8 cellular contexts compared by ENCODE assay signal in the genomic region with DNA sequence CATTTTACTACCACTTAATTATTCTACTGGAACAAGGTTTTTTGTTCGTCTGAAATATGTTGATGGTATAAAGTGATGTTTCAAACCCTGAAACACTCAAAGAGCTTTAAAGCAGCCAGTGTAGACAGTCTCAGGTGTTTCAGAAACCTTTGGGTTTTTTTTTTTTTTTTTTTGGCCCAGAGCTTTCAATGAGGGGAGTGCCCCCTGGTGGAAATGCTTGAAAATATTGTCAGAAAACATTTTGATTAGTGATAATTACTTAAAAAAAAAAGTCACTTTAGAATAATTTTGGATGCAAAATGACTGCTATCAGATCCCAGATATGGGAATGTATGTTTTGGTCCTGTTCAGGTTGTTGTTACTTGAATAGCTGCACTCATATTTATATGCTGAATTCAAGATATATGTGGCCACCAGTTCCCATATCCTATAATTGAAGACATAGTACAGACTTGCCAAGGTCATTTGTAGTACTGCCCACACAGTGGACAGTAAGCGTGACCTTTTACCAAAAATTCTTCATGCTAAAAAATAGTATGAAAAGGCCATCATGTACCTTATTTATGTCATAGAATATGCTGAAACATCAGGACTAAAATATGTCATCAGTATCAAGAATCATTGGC. TPM values are rescaled to one million over a fixed set of nuclear protein-coding genes. Genes with fewer than 3 reads are reported as not detected.
DNase-seq lines count a peak whose midpoint lies in the region; ATAC-seq and TF ChIP-seq lines count a peak whose summit lies in the region.

No MANE protein-coding gene starts in this region.

- no peaks in the 10 kb centered on the region for H4K20me1 ChIP-seq in neural cell (ENCODE audit: insufficient read depth)

- H3K9ac ChIP-seq in colonic mucosa (ENCODE audit: low read depth in 2 of 2, low read length in 2 of 2), result no peak overlapping the region
- no peak overlapping the region for H3K9ac ChIP-seq in neural cell (ENCODE audit: low read length)

- H3K4me1 ChIP-seq in colonic mucosa, result no peaks in the 10 kb centered on the region

- no peaks in the 10 kb centered on the region for H3K79me2 ChIP-seq in neural cell (replicated peaks; ENCODE audit: insufficient read depth, low read length)

- TF ChIP-seq CTCF in AG09309 (IDR thresholded peaks at IDR 0.05; ENCODE audit: control insufficient read depth, insufficient read depth, low read depth, low read length, missing control alignments), result peak; percentile 52
- peak; percentile 48 for TF ChIP-seq CTCF in colonic mucosa (IDR thresholded peaks at IDR 0.05)
- TF ChIP-seq CTCF in neural cell (IDR thresholded peaks at IDR 0.05; ENCODE audit: poor library complexity, severe bottlenecking), result peak; percentile 78

- no peaks in the 10 kb centered on the region for H3F3A ChIP-seq in neural cell (ENCODE audit: insufficient read depth, low read length, poor library complexity, severe bottlenecking)

- no peak for TF ChIP-seq EP300 in neural cell (conservative IDR thresholded peaks at IDR 0.05; ENCODE audit: poor library complexity, severe bottlenecking)

- no peaks in the 10 kb centered on the region for H3K27me3 ChIP-seq in colonic mucosa
- no peaks in the 10 kb centered on the region for H3K27me3 ChIP-seq in neural cell (ENCODE audit: insufficient read depth, low read depth, low read length)

- intact Hi-C loops in colonic mucosa (cut with DNase I), result no loop called here

- peak; percentile 75 for TF ChIP-seq RAD21 in neural cell (conservative IDR thresholded peaks at IDR 0.05)

- H3K36me3 ChIP-seq in colonic mucosa, result no peaks in the 10 kb centered on the region
- no peaks in the 10 kb centered on the region for H3K36me3 ChIP-seq in neural cell (ENCODE audit: insufficient read depth, low read length)

- H3K4me3 ChIP-seq in AG09309 (ENCODE audit: control insufficient read depth, low read depth, low read length), result no peak overlapping the region
- H3K4me3 ChIP-seq in colonic mucosa, result no peak overlapping the region
- no peak overlapping the region for H3K4me3 ChIP-seq in neural cell (ENCODE audit: low read length)

- H3K27ac ChIP-seq in colonic mucosa, result no peak overlapping the region
- no peak overlapping the region for H3K27ac ChIP-seq in neural cell (ENCODE audit: low read length)

- H3K9me2 ChIP-seq in neural cell (ENCODE audit: insufficient read depth, low read length), result no peaks in the 10 kb centered on the region

- H2AFZ ChIP-seq in neural cell (ENCODE audit: low read depth, low read length), result no peak overlapping the region

- H3K4me2 ChIP-seq in neural cell (ENCODE audit: low read length), result no peak overlapping the region

- ATAC-seq in GM21576 (IDR thresholded peaks at IDR 0.05; ENCODE audit: unreplicated experiment), result no peak

- no peak for DNase-seq in AG09309 (ENCODE audit: low read depth)
- DNase-seq in GM03348 (ENCODE audit: low spot score), result peak; percentile 19
- DNase-seq in NCI-H460 (ENCODE audit: extremely low read depth, low read depth), result peak; percentile 4
- no peak for DNase-seq in colonic mucosa
- DNase-seq in mesenteric fat pad (ENCODE audit: low spot score), result no peak
- DNase-seq in SIG-M5 (lab: John Stamatoyannopoulos, UW), result no peak

- no peaks in the 10 kb centered on the region for H3K9me3 ChIP-seq in colonic mucosa
- no peaks in the 10 kb centered on the region for H3K9me3 ChIP-seq in neural cell (ENCODE audit: low read length)

TF ChIP-seq in neural cell, 6 proteins besides CTCF, POLR2A, EP300 and RAD21:
- TF ChIP-seq MXI1 (conservative IDR thresholded peaks at IDR 0.05; ENCODE audit: poor library complexity, severe bottlenecking) (no peak), SMC3 (conservative IDR thresholded peaks at IDR 0.05; ENCODE audit: poor library complexity) (peak; percentile 81), EZH2 (IDR thresholded peaks at IDR 0.05; ENCODE audit: borderline replicate concordance, insufficient read depth, low read length, poor library complexity, severe bottlenecking) (no peak), POLR2AphosphoS5 (IDR thresholded peaks at IDR 0.05) (no peak)
- TF ChIP-seq, protein P1, sequence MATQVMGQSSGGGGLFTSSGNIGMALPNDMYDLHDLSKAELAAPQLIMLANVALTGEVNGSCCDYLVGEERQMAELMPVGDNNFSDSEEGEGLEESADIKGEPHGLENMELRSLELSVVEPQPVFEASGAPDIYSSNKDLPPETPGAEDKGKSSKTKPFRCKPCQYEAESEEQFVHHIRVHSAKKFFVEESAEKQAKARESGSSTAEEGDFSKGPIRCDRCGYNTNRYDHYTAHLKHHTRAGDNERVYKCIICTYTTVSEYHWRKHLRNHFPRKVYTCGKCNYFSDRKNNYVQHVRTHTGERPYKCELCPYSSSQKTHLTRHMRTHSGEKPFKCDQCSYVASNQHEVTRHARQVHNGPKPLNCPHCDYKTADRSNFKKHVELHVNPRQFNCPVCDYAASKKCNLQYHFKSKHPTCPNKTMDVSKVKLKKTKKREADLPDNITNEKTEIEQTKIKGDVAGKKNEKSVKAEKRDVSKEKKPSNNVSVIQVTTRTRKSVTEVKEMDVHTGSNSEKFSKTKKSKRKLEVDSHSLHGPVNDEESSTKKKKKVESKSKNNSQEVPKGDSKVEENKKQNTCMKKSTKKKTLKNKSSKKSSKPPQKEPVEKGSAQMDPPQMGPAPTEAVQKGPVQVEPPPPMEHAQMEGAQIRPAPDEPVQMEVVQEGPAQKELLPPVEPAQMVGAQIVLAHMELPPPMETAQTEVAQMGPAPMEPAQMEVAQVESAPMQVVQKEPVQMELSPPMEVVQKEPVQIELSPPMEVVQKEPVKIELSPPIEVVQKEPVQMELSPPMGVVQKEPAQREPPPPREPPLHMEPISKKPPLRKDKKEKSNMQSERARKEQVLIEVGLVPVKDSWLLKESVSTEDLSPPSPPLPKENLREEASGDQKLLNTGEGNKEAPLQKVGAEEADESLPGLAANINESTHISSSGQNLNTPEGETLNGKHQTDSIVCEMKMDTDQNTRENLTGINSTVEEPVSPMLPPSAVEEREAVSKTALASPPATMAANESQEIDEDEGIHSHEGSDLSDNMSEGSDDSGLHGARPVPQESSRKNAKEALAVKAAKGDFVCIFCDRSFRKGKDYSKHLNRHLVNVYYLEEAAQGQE (IDR thresholded peaks at IDR 0.05; ENCODE audit: borderline replicate concordance), result no peak

RNA-seq across cellular contexts. Expression of gene SATB1, which starts 35.9 kb away (rescaled TPM):
- 0.89 and 2.3 TPM in 2 replicates for total RNA-seq in NCI-H460 (2014; rRNA removed; shearing (Covaris generic))
- 0.14 TPM in 1 of 2 replicates, not detected in the other for polyA plus RNA-seq in NCI-H460 (2014; cell fraction: nucleus; rRNA removed)
- total RNA-seq in colonic mucosa (10 to 100 TPM; 16.0 to 33.0 TPM), mesenteric fat pad (16.5 TPM)
- 16.0 and 16.9 TPM in 2 replicates for polyA plus RNA-seq in neural cell
- 32.6 and 42.0 TPM in 2 replicates for polyA minus RNA-seq in neural cell

Comparison
In these comparisons a context has a peak if more than half of its experiments do, and no peak if none do; other contexts are left out.
1. DNase-seq: peak in GM03348 (single experiment) and NCI-H460 (single experiment); none in AG09309 (single experiment), colonic mucosa (single experiment), mesenteric fat pad (single experiment) and SIG-M5 (single experiment).
2. Peak in every context shown above with its lines, with median percentiles within 50 percentile points of each other: CTCF ChIP-seq.